ENCODE assay signal across 2 cellular contexts in genomic region chr19:3530389-3530788, GRCh38.
TF ChIP-seq lines count a peak whose summit lies in the region.

No MANE protein-coding gene starts in this region.

TF ChIP-seq in HEK293, 187 proteins besides CTCF, POLR2A, EP300 and RAD21:
- TF ChIP-seq ZNF114 (tag by site-specific recombination; IDR thresholded peaks at IDR 0.05) (no peak), ZBTB17 (tag by site-specific recombination; IDR thresholded peaks at IDR 0.05) (peak; percentile 69), ZNF692 (tag by site-specific recombination; IDR thresholded peaks at IDR 0.05) (no peak), WT1 (tag by site-specific recombination; IDR thresholded peaks at IDR 0.05) (no peak), ZNF140 (tag by site-specific recombination; IDR thresholded peaks at IDR 0.05) (no peak), PRDM1 (tag by site-specific recombination; IDR thresholded peaks at IDR 0.05) (peak; percentile 99), KLF16 (tag by site-specific recombination; IDR thresholded peaks at IDR 0.05) (no peak), ZNF280D (tag by site-specific recombination; IDR thresholded peaks at IDR 0.05) (no peak), GFI1B (tag by site-specific recombination; IDR thresholded peaks at IDR 0.05) (no peak), ZBTB1 (tag by site-specific recombination; IDR thresholded peaks at IDR 0.05) (no peak)

TF ChIP-seq in K562, 482 proteins besides CTCF, POLR2A, EP300 and RAD21:
- TF ChIP-seq PATZ1 (CRISPR knock-in tag; IDR thresholded peaks at IDR 0.05; ENCODE audit: borderline replicate concordance) (no peak), STAT5A (IDR thresholded peaks at IDR 0.05; ENCODE audit: borderline replicate concordance, low read length) (peak; percentile 16; the same call in 1 of the 2 replicates)
